1 cellular context compared by ENCODE assay signal in the genomic region with DNA sequence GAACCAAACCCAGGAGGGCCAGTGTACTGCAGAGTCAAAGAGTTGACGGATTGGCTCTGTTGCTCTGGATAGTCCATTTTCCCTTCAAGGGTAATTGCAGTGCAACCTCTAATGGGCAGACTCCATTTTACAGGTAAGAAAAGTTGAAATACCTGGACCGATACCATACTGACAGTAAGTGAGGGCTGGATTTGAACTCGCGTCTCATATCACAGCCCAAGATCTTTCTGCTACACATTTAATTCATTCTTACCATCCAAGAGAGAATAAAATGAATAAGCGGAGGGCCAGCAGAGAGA.
TF ChIP-seq lines count a peak whose summit lies in the region.

No MANE protein-coding gene starts in this region.

TF ChIP-seq in HCT116, 20 proteins besides CTCF, POLR2A, EP300 and RAD21 (continued from another document):
- TF ChIP-seq, protein P1, sequence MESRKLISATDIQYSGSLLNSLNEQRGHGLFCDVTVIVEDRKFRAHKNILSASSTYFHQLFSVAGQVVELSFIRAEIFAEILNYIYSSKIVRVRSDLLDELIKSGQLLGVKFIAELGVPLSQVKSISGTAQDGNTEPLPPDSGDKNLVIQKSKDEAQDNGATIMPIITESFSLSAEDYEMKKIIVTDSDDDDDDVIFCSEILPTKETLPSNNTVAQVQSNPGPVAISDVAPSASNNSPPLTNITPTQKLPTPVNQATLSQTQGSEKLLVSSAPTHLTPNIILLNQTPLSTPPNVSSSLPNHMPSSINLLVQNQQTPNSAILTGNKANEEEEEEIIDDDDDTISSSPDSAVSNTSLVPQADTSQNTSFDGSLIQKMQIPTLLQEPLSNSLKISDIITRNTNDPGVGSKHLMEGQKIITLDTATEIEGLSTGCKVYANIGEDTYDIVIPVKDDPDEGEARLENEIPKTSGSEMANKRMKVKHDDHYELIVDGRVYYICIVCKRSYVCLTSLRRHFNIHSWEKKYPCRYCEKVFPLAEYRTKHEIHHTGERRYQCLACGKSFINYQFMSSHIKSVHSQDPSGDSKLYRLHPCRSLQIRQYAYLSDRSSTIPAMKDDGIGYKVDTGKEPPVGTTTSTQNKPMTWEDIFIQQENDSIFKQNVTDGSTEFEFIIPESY (IDR thresholded peaks at IDR 0.05; ENCODE audit: extremely low read depth, insufficient replicate concordance, low read length): no peak
- TF ChIP-seq, protein P2, sequence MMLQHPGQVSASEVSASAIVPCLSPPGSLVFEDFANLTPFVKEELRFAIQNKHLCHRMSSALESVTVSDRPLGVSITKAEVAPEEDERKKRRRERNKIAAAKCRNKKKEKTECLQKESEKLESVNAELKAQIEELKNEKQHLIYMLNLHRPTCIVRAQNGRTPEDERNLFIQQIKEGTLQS (IDR thresholded peaks at IDR 0.05): no peak
TF ChIP-seq in HCT116: peak in this region for 0.
